ENCODE assay signal across 17 cellular contexts in genomic region chr5:142876817-142877216, GRCh38.
DNase-seq lines count a peak whose midpoint lies in the region; ATAC-seq and TF ChIP-seq lines count a peak whose summit lies in the region.
"Had no signal": no experiment of that assay in that cellular context is flagged by ENCODE, and none has a peak within 500 bp of the region (broad histone marks: within the 10 kb centered on the region; RNA-seq: fewer than 3 reads in every experiment).

No MANE protein-coding gene starts in this region.

- peak overlapping the region; percentile 78; the same call in 1 of the 2 replicates for H3K27ac ChIP-seq in C4-2B
- H3K27ac ChIP-seq in osteoblast (ENCODE audit: low read depth, low read length): no peak overlapping the region
- H3K27ac ChIP-seq: HL-60 had no signal

- H3K27me3 ChIP-seq in osteoblast (ENCODE audit: insufficient read depth, low read length): no peaks in the 10 kb centered on the region

- peaks cover 60% of the 10 kb centered on the region for H3K4me1 Mint-ChIP-seq in dendritic cell treated with granulocyte-macrophage colony-stimulating factor and Interleukin-4, amounts not matched to agents 40 ng/mL and 50 ng/mL, for 4 days (ENCODE audit: low read depth)
- peaks cover 50% of the 10 kb centered on the region for H3K4me1 Mint-ChIP-seq in MCF 10A (ENCODE audit: insufficient read depth, unreplicated experiment)
- peaks cover 0 to 11% of the 10 kb centered on the region in 2 donors for H3K4me1 Mint-ChIP-seq in stimulated activated naive B cell treated with anti-CD40 and anti-IgM and Interleukin-4, amounts not matched to agents 10 μg/mL and 1 μg/mL and 100 μg/mL, for 72 hours

- POLR2A ChIA-PET in MCF 10A (lab: Yijun Ruan, JAX): interaction anchor here (1.0 to 1.2 kb wide), 2 partner anchors 12 to 159 kb away, joined by 3 to 4 read pairs; no protein-coding TSS in a partner anchor

- no peak overlapping the region for H3K4me2 ChIP-seq in osteoblast (ENCODE audit: insufficient read depth, low read length)

- H3K4me3 Mint-ChIP-seq in dendritic cell treated with granulocyte-macrophage colony-stimulating factor and Interleukin-4, amounts not matched to agents 40 ng/mL and 50 ng/mL, for 4 days: no peak overlapping the region
- H3K4me3 Mint-ChIP-seq in MCF 10A (ENCODE audit: unreplicated experiment): no peak overlapping the region
- no peak overlapping the region for H3K4me3 Mint-ChIP-seq in stimulated activated naive B cell treated with anti-CD40 and anti-IgM and Interleukin-4, amounts not matched to agents 10 μg/mL and 1 μg/mL and 100 μg/mL, for 72 hours
- H3K4me3 Mint-ChIP-seq: B cell; CD8-positive, alpha-beta T cell; HFFc6 had no signal

- H3K4me1 ChIP-seq in osteoblast (ENCODE audit: insufficient read depth, low read length): peaks cover 30% of the 10 kb centered on the region
- H3K4me1 ChIP-seq: Caco-2, HAP-1 had no signal

- BruUV-seq in MCF 10A (replicated peaks; lab: Mats Ljungman, UMichigan): no TSS peak

- H3K27ac Mint-ChIP-seq in dendritic cell treated with granulocyte-macrophage colony-stimulating factor and Interleukin-4, amounts not matched to agents 40 ng/mL and 50 ng/mL, for 4 days: peak overlapping the region; percentile 37
- H3K27ac Mint-ChIP-seq in MCF 10A (ENCODE audit: low read depth, unreplicated experiment): no peak overlapping the region
- no peak overlapping the region for H3K27ac Mint-ChIP-seq in stimulated activated naive B cell treated with anti-CD40 and anti-IgM and Interleukin-4, amounts not matched to agents 10 μg/mL and 1 μg/mL and 100 μg/mL, for 72 hours
- H3K27ac Mint-ChIP-seq: B cell; CD8-positive, alpha-beta T cell; HFFc6 had no signal

- H2AFZ ChIP-seq in osteoblast (ENCODE audit: low read length): no peak overlapping the region

- H4K20me1 ChIP-seq in osteoblast (ENCODE audit: insufficient read depth, low read length): no peaks in the 10 kb centered on the region

- no peaks in the 10 kb centered on the region for H3K36me3 ChIP-seq in osteoblast (ENCODE audit: insufficient read depth, low read length)
- H3K36me3 ChIP-seq: HAP-1 had no signal

- intact Hi-C loops in dendritic cell treated with granulocyte-macrophage colony-stimulating factor and Interleukin-4, amounts not matched to agents 40 ng/mL and 50 ng/mL, for 4 days (cut with micrococcal nuclease): no loop called here
- intact Hi-C loops in MCF 10A (cut with micrococcal nuclease): no loop called here

- H3K4me3 ChIP-seq in osteoblast (ENCODE audit: insufficient read depth, low read length): no peak overlapping the region
- H3K4me3 ChIP-seq: HAP-1 had no signal

- TF ChIP-seq CTCF in C4-2B (conservative IDR thresholded peaks at IDR 0.05): no peak
- no peak for TF ChIP-seq CTCF in osteoblast (IDR thresholded peaks at IDR 0.05; ENCODE audit: extremely low read depth, low read depth, low read length)
- no peak for TF ChIP-seq CTCF in MCF 10A (IDR thresholded peaks at IDR 0.05; ENCODE audit: unreplicated experiment)

- CTCF ChIA-PET in MCF 10A (lab: Yijun Ruan, JAX): interaction anchor here (0.6 to 26.6 kb wide), 4 partner anchors 11 to 1055 kb away, joined by 3 to 1942 read pairs (median 54); no protein-coding TSS in a partner anchor

- DNase-seq in MV-4-11 (lab: John Stamatoyannopoulos, UW): peak; percentile 36
- peak; percentile 42 for DNase-seq in osteoblast (ENCODE audit: insufficient read length, low spot score, missing footprints)
- no peak for DNase-seq in MCF 10A (ENCODE audit: unreplicated experiment)
- DNase-seq in activated T-cell treated with anti-CD3 and anti-CD28 coated beads for 4 hours: no peak
- DNase-seq in DMS114 treated with DMSO at 0.1 percent for 48 hours (lab: John Stamatoyannopoulos, UW; ENCODE audit: unreplicated experiment): no peak
- no peak for DNase-seq in stimulated activated naive B cell treated with anti-CD40 and anti-IgM and Interleukin-4, amounts not matched to agents 10 μg/mL and 1 μg/mL and 100 μg/mL, for 72 hours
- DNase-seq: C1 segment of cervical spinal cord; Caco-2; CD8-positive, alpha-beta T cell; DMS53; GF-D8; HFFc6 had no signal

- H3K27me3 Mint-ChIP-seq in dendritic cell treated with granulocyte-macrophage colony-stimulating factor and Interleukin-4, amounts not matched to agents 40 ng/mL and 50 ng/mL, for 4 days: no peaks in the 10 kb centered on the region
- H3K27me3 Mint-ChIP-seq in MCF 10A (ENCODE audit: insufficient read depth, unreplicated experiment): no peaks in the 10 kb centered on the region
- no peaks in the 10 kb centered on the region for H3K27me3 Mint-ChIP-seq in stimulated activated naive B cell treated with anti-CD40 and anti-IgM and Interleukin-4, amounts not matched to agents 10 μg/mL and 1 μg/mL and 100 μg/mL, for 72 hours
- H3K27me3 Mint-ChIP-seq: B cell had no signal

- H3K79me2 ChIP-seq in osteoblast (ENCODE audit: insufficient read depth, low read length): no peaks in the 10 kb centered on the region

- H3K9me3 Mint-ChIP-seq in dendritic cell treated with granulocyte-macrophage colony-stimulating factor and Interleukin-4, amounts not matched to agents 40 ng/mL and 50 ng/mL, for 4 days: no peaks in the 10 kb centered on the region
- H3K9me3 Mint-ChIP-seq in MCF 10A (ENCODE audit: unreplicated experiment): no peaks in the 10 kb centered on the region
- H3K9me3 Mint-ChIP-seq in stimulated activated naive B cell treated with anti-CD40 and anti-IgM and Interleukin-4, amounts not matched to agents 10 μg/mL and 1 μg/mL and 100 μg/mL, for 72 hours: no peaks in the 10 kb centered on the region
- H3K9me3 Mint-ChIP-seq: CD8-positive, alpha-beta T cell; HFFc6 had no signal

- H3K36me3 Mint-ChIP-seq in dendritic cell treated with granulocyte-macrophage colony-stimulating factor and Interleukin-4, amounts not matched to agents 40 ng/mL and 50 ng/mL, for 4 days (ENCODE audit: low read depth): peaks cover 54% of the 10 kb centered on the region
- H3K36me3 Mint-ChIP-seq in MCF 10A (ENCODE audit: insufficient read depth, unreplicated experiment): no peaks in the 10 kb centered on the region
- H3K36me3 Mint-ChIP-seq in stimulated activated naive B cell treated with anti-CD40 and anti-IgM and Interleukin-4, amounts not matched to agents 10 μg/mL and 1 μg/mL and 100 μg/mL, for 72 hours: peaks cover 0 to 3% of the 10 kb centered on the region in 2 donors

- no peaks in the 10 kb centered on the region for H3K9me3 ChIP-seq in osteoblast (ENCODE audit: low read depth, low read length)
- H3K9me3 ChIP-seq: Caco-2, HAP-1 had no signal

- no peak for ATAC-seq in stimulated activated naive B cell treated with anti-CD40 and anti-IgM and Interleukin-4, amounts not matched to agents 10 μg/mL and 1 μg/mL and 100 μg/mL, for 72 hours (replicated peaks)
- ATAC-seq: CD8-positive, alpha-beta T cell had no signal

Comparison
In these comparisons a context has a peak if more than half of its experiments do, and no peak if none do; other contexts are left out.
1. DNase-seq: peak in MV-4-11 (single experiment) and osteoblast (single experiment); none in MCF 10A (single experiment), activated T-cell treated with anti-CD3 and anti-CD28 coated beads for 4 hours (single experiment), DMS114 treated with DMSO at 0.1 percent for 48 hours (single experiment) and stimulated activated naive B cell treated with anti-CD40 and anti-IgM and Interleukin-4, amounts not matched to agents 10 μg/mL and 1 μg/mL and 100 μg/mL, for 72 hours (single experiment).